Comparison of ENCODE assay signal across 34 cellular contexts in genomic region chr12:77834618-77835017, GRCh38. TPM values are rescaled to one million over a fixed set of nuclear protein-coding genes. Genes with fewer than 3 reads are reported as not detected.
"Had no signal": no experiment of that assay in that cellular context is flagged by ENCODE, and none has a peak within 500 bp of the region (broad histone marks: within the 10 kb centered on the region; RNA-seq: fewer than 3 reads in every experiment).

No MANE protein-coding gene starts in this region.

- H3K9me3 ChIP-seq: adrenal gland, body of pancreas, breast epithelium had no signal

- H3K4me1 ChIP-seq: body of pancreas, breast epithelium had no signal

- ATAC-seq: activated CD8-positive, alpha-beta T cell treated with anti-CD3 and anti-CD28 coated beads for 36 hours; activated naive CD4-positive, alpha-beta T cell treated with anti-CD3 and anti-CD28 coated beads, Interleukin-2, amount 50 U/mL, for 72 hours; activated T-cell treated with anti-CD3 and anti-CD28 coated beads, Interleukin-2, amount 50 U/mL, for 4 hours; activated T-cell treated with anti-CD3 and anti-CD28 coated beads, Interleukin-2, amount 50 U/mL, for 72 hours; activated T-helper 17 cell treated with anti-CD3 and anti-CD28 coated beads, Interleukin-2, amount 50 U/mL, for 72 hours; body of pancreas had no signal

- H3K36me3 ChIP-seq: adrenal gland, brain microvascular endothelial cell, breast epithelium had no signal

- H3K4me3 ChIP-seq: adrenal gland, body of pancreas, breast epithelium had no signal

- H3K27ac ChIP-seq: body of pancreas, brain microvascular endothelial cell, breast epithelium had no signal

- H3K27me3 ChIP-seq: adrenal gland, body of pancreas, brain microvascular endothelial cell, breast epithelium had no signal

- FAIRE-seq: astrocyte, TTC549 had no signal

- DNase-seq: activated B cell treated with CpG ODN at 0.5 μM for 24 hours; activated CD4-positive, alpha-beta memory T cell treated with anti-CD3 and anti-CD28 coated beads for 36 hours; activated CD4-positive, alpha-beta T cell treated with anti-CD3 and anti-CD28 coated beads for 4 hours; activated CD4-positive, alpha-beta T cell treated with anti-CD3 and anti-CD28 coated beads, Interleukin-2, amount 10 ng/mL, durations not matched to agents 24 days and 14 days; activated CD4-positive, alpha-beta T cell treated with anti-CD3 and anti-CD28 coated beads, Interleukin-2, amount 50 U/mL, for 1 hour; activated CD4-positive, alpha-beta T cell treated with anti-CD3 and anti-CD28 coated beads, Interleukin-2, amount 50 U/mL, for 4 hours; activated CD4-positive, CD25-positive, alpha-beta regulatory T cell treated with anti-CD3 and anti-CD28 coated beads, Interleukin-2, amount 50 U/mL, for 72 hours; activated CD8-positive, alpha-beta memory T cell treated with anti-CD3 and anti-CD28 coated beads, Interleukin-2, amount 50 U/mL, for 4 hours; activated CD8-positive, alpha-beta T cell treated with anti-CD3 and anti-CD28 coated beads for 36 hours; activated effector memory CD4-positive, alpha-beta T cell treated with anti-CD3 and anti-CD28 coated beads, Interleukin-2, amount 50 U/mL, for 16 hours; activated gamma-delta T cell treated with Interleukin-2 at 50 U/mL for 16 hours; activated naive CD4-positive, alpha-beta T cell; activated naive CD4-positive, alpha-beta T cell treated with anti-CD3 and anti-CD28 coated beads for 36 hours; activated naive CD4-positive, alpha-beta T cell treated with anti-CD3 and anti-CD28 coated beads, Interleukin-2, amount 50 U/mL, for 16 hours; activated naive CD8-positive, alpha-beta T cell treated with anti-CD3 and anti-CD28 coated beads for 36 hours; activated T-cell treated with anti-CD3 and anti-CD28 coated beads for 4 hours; activated T-cell treated with anti-CD3 and anti-CD28 coated beads, Interleukin-2, amount 50 U/mL, for 1 hour; activated T-cell treated with anti-CD3 and anti-CD28 coated beads, Interleukin-2, amount 50 U/mL, for 4 hours; activated T-cell treated with anti-CD3 and anti-CD28 coated beads, Interleukin-2, amount 50 U/mL, for 72 hours; adrenal gland; amniotic stem cell; aorta; body of pancreas; brain microvascular endothelial cell; central memory CD4-positive, alpha-beta T cell; T-helper 2 cell; T-helper 9 cell had no signal

RNA-seq across cellular contexts. Expression of gene NAV3, which starts 3.9 kb away (rescaled TPM):
- total RNA-seq: activated B cell treated with CpG ODN at 0.5 μM for 24 hours; activated CD4-positive, alpha-beta memory T cell treated with anti-CD3 and anti-CD28 coated beads for 36 hours; activated CD4-positive, alpha-beta T cell treated with anti-CD3 and anti-CD28 coated beads, Interleukin-2, amount 10 ng/mL, durations not matched to agents 24 days and 14 days; activated CD8-positive, alpha-beta memory T cell treated with anti-CD3 and anti-CD28 coated beads for 36 hours; activated CD8-positive, alpha-beta T cell treated with anti-CD3 and anti-CD28 coated beads for 36 hours; activated naive CD4-positive, alpha-beta T cell treated with anti-CD3 and anti-CD28 coated beads for 36 hours; activated naive CD4-positive, alpha-beta T cell treated with anti-CD3 and anti-CD28 coated beads, Interleukin-2, amount 50 U/mL, for 72 hours; activated naive CD8-positive, alpha-beta T cell treated with anti-CD3 and anti-CD28 coated beads for 36 hours; activated T-cell treated with anti-CD3 and anti-CD28 coated beads, Interleukin-2, amount 50 U/mL, for 72 hours; activated T-helper 1 cell treated with anti-CD3 and anti-CD28 coated beads, Interleukin-12 subunit alpha, Interleukin-12 subunit beta, Interleukin-2, Interleukin-4 antibody, amounts not matched to agents 30 ng/mL and 10 ng/mL and 1 ng/mL, durations not matched to agents 14 hours and 24 hours and 36 hours; activated T-helper 17 cell treated with anti-CD3 and anti-CD28 coated beads, Interleukin-2, amount 50 U/mL, for 72 hours had no signal
